In the genomic region with DNA sequence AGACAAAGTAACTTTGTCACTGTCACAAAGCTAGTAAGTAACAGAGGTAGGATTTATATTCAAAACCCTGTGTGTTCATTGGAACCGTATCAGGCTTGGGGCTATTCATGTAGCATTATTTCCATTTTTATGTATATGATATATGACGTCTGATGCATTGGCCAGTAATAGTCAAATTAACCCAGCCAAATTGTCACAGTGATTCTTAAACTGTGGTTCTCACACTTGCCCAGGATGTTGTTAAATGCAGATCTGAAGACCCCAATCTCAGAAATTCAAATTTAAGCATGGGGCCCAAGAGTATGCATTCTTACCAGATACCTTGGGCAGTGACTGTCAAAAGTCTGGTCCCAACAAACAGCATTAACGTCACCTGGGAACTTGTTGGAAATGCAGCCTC, we compare ENCODE assay signal across 29 cellular contexts.
"Had no signal": no experiment of that assay in that cellular context is flagged by ENCODE, and none has a peak within 500 bp of the region (broad histone marks: within the 10 kb centered on the region; RNA-seq: fewer than 3 reads in every experiment).

No MANE protein-coding gene starts in this region.

- DNase-seq: hippocampal formation; kidney; left colon; left lung; lower lobe of right lung; mammary epithelial cell; mesenchymal stem cell; naive thymus-derived CD8-positive, alpha-beta T cell; nucleus accumbens; pancreas; posterior cingulate gyrus; retina; right cardiac atrium; sigmoid colon; small intestine; spleen; stimulated activated CD4-positive, alpha-beta T cell treated with anti-CD3 and anti-CD28 coated beads, Interleukin-4, amount 100 ng/mL, for 24 hours; stimulated activated naive CD4-positive, alpha-beta T cell; tibial artery; trophoblast cell; upper lobe of right lung; uterus had no signal

- FAIRE-seq: kidney, pancreas had no signal

- H3K9me3 ChIP-seq: left lung, lower lobe of right lung, pancreas, prostate gland, sigmoid colon, spleen, suprapubic skin, thoracic aorta, tibial artery, upper lobe of right lung, uterus had no signal

- H3K4me1 ChIP-seq: pancreas, prostate gland, upper lobe of right lung, uterus had no signal

- H3K27ac Mint-ChIP-seq: nephron; stimulated activated effector memory CD8-positive, alpha-beta T cell treated with anti-CD3 and anti-CD28 coated beads, Interleukin-12 subunit alpha, Interleukin-12 subunit beta, amount 100 ng/mL, for 72 hours; stimulated activated naive CD8-positive, alpha-beta T cell treated with anti-CD3 and anti-CD28 coated beads, Interleukin-15, Interleukin-2, amounts not matched to agents 100 ng/mL and 50 ng/mL, for 24 hours had no signal

- H3K9me3 Mint-ChIP-seq: naive thymus-derived CD8-positive, alpha-beta T cell; nephron; neural crest cell; stimulated activated effector memory CD8-positive, alpha-beta T cell treated with anti-CD3 and anti-CD28 coated beads, Interleukin-12 subunit alpha, Interleukin-12 subunit beta, amount 100 ng/mL, for 72 hours; stimulated activated naive CD8-positive, alpha-beta T cell treated with anti-CD3 and anti-CD28 coated beads, Interleukin-15, Interleukin-2, amounts not matched to agents 100 ng/mL and 50 ng/mL, for 24 hours had no signal

- H3K27me3 ChIP-seq: left lung, pancreas, sigmoid colon, spleen, suprapubic skin, tibial artery, upper lobe of right lung, uterus had no signal

- H3K36me3 ChIP-seq: left lung, lower lobe of right lung, pancreas, prostate gland, sigmoid colon, thoracic aorta, uterus had no signal

- H3K4me1 Mint-ChIP-seq: nephron had no signal

- H3K27me3 Mint-ChIP-seq: naive thymus-derived CD8-positive, alpha-beta T cell; stimulated activated naive CD8-positive, alpha-beta T cell treated with anti-CD3 and anti-CD28 coated beads, Interleukin-15, Interleukin-2, amounts not matched to agents 100 ng/mL and 50 ng/mL, for 24 hours had no signal

- H3K4me3 Mint-ChIP-seq: naive thymus-derived CD8-positive, alpha-beta T cell; nephron; neural crest cell; stimulated activated effector memory CD8-positive, alpha-beta T cell treated with anti-CD3 and anti-CD28 coated beads, Interleukin-12 subunit alpha, Interleukin-12 subunit beta, amount 100 ng/mL, for 72 hours; stimulated activated naive CD8-positive, alpha-beta T cell treated with anti-CD3 and anti-CD28 coated beads, Interleukin-15, Interleukin-2, amounts not matched to agents 100 ng/mL and 50 ng/mL, for 24 hours had no signal

- H3K4me3 ChIP-seq: left lung, lower lobe of right lung, pancreas, prostate gland, sigmoid colon, spleen, suprapubic skin, thoracic aorta, tibial artery, upper lobe of right lung, uterus had no signal

- H3K27ac ChIP-seq: left lung, lower lobe of right lung, pancreas, prostate gland, sigmoid colon, spleen, suprapubic skin, thoracic aorta, tibial artery, upper lobe of right lung, uterus had no signal

- ATAC-seq: left colon; left lung; lower lobe of right lung; naive thymus-derived CD8-positive, alpha-beta T cell; pancreas; right cardiac atrium; stimulated activated effector memory CD8-positive, alpha-beta T cell treated with anti-CD3 and anti-CD28 coated beads, Interleukin-12 subunit alpha, Interleukin-12 subunit beta, amount 100 ng/mL, for 72 hours; upper lobe of right lung had no signal
